In the genomic region with DNA sequence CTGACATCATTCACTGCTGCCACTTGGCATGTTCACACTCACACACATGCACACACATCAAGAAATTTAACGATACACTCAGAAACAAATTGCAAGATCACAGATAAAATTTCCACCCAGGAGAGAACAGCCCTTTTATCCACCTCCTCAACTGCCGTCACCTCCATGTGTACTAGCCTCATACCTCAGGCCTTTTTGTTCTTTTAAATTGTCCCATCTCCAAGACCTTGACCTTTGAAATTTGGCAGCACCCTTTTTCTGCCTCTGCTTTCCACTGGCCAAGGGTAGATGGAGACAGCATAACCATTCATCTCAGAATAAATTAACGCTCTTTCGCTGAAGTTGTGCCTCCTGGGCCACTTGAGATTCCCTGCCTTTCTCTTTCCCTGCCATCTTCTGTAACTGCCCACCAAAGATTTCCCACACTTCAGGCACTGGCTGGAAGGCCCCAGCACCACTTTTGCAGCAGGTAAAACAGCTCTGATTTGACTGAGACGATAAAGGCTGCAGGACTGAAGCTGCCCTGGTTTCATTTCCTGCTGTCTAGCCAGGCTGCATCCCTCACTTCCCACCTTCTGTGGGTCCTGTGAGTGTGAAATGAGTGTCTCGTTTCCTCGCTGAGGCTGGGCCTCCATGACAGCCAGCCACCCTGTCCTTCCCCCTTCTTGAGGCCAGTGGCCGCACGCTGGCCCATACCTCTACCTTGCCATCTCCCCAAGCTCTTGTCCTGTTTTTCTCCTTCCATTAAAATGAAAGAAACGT, we compare ENCODE assay signal across 8 cellular contexts. TPM values are rescaled to one million over a fixed set of nuclear protein-coding genes. Genes with fewer than 3 reads are reported as not detected.
DNase-seq lines count a peak whose midpoint lies in the region; ATAC-seq and TF ChIP-seq lines count a peak whose summit lies in the region.

No MANE protein-coding gene starts in this region.

- H3K9me3 ChIP-seq in mesenchymal stem cell (ENCODE audit: control insufficient read depth, low read length) (no peaks in the 10 kb centered on the region), PC-3 (ENCODE audit: low read length) (no peaks in the 10 kb centered on the region), stomach (no peaks in the 10 kb centered on the region)

- H2BK12ac ChIP-seq in mesenchymal stem cell (ENCODE audit: low read length in 2 of 2) = peak overlapping the region; percentile 89 to 90

- H2BK15ac ChIP-seq in mesenchymal stem cell (ENCODE audit: low read depth, poor library complexity, severe bottlenecking) = peak overlapping the region; percentile 41

- H3K4me2 ChIP-seq in mesenchymal stem cell (ENCODE audit: low read length, poor library complexity, severe bottlenecking) (no peak overlapping the region), PC-3 (ENCODE audit: low read length) (no peak overlapping the region)

- BruUV-seq in PC-3 (replicated peaks; lab: Mats Ljungman, UMichigan) = no TSS peak

- peaks cover 66% of the 10 kb centered on the region for H3K4me1 Mint-ChIP-seq in activated T-cell treated with anti-CD3 and anti-CD28 coated beads, Interleukin-2, amount 50 U/mL, for 4 hours (ENCODE audit: low read depth)

- peaks cover 3 to 5% of the 10 kb centered on the region in 2 experiments for H3K36me3 ChIP-seq in mesenchymal stem cell (ENCODE audit: control insufficient read depth in 1 of 2, insufficient read depth in 2 of 2, low read depth in 1 of 2, low read length in 2 of 2)
- H3K36me3 ChIP-seq in PC-3 (ENCODE audit: low read depth, low read length) = no peaks in the 10 kb centered on the region
- no peaks in the 10 kb centered on the region for H3K36me3 ChIP-seq in stomach

- H4K8ac ChIP-seq in mesenchymal stem cell (ENCODE audit: low read length) = peak overlapping the region; percentile 55

- TF ChIP-seq CTCF in PC-3 (conservative IDR thresholded peaks at IDR 0.05; ENCODE audit: low read depth, low read length) (no peak), stomach (IDR thresholded peaks at IDR 0.05) (no peak)

- H3K36me3 Mint-ChIP-seq in activated T-cell treated with anti-CD3 and anti-CD28 coated beads, Interleukin-2, amount 50 U/mL, for 4 hours (ENCODE audit: insufficient read depth) = peaks cover 17% of the 10 kb centered on the region

- H2AK5ac ChIP-seq in mesenchymal stem cell (ENCODE audit: low read length, severe bottlenecking) = no peak overlapping the region

- H3K9me3 Mint-ChIP-seq in activated T-cell treated with anti-CD3 and anti-CD28 coated beads, Interleukin-2, amount 50 U/mL, for 4 hours = no peaks in the 10 kb centered on the region

- H3F3A ChIP-seq in PC-3 (ENCODE audit: low read length, unreplicated experiment) = no peaks in the 10 kb centered on the region

- H2BK5ac ChIP-seq in mesenchymal stem cell (ENCODE audit: low read depth, low read length, poor library complexity, severe bottlenecking) = no peak overlapping the region

- H3K79me1 ChIP-seq in mesenchymal stem cell (replicated peaks; ENCODE audit: low read length, poor library complexity, severe bottlenecking) = peaks cover 22% of the 10 kb centered on the region

- peak overlapping the region; percentile 14 for H3K4me3 Mint-ChIP-seq in activated T-cell treated with anti-CD3 and anti-CD28 coated beads, Interleukin-2, amount 50 U/mL, for 4 hours

- POLR2A ChIA-PET in PC-3 (lab: Charles Lee; ENCODE audit: unreplicated experiment) = no interaction called here

- peak overlapping the region in 1 of 2 experiments; percentile 45 for H3K14ac ChIP-seq in mesenchymal stem cell (ENCODE audit: low read length in 2 of 2)

- H3K4me1 ChIP-seq in mesenchymal stem cell (ENCODE audit: control insufficient read depth, insufficient read depth, low read depth, low read length) (peaks cover 32% of the 10 kb centered on the region), PC-3 (ENCODE audit: insufficient read depth, low read length) (peaks cover 43% of the 10 kb centered on the region), stomach (peaks cover 46 to 86% (median 73%) of the 10 kb centered on the region in 4 donors)

- 90% methylated on average over 10 of the region's 10 CpGs for WGBS in mesenchymal stem cell
- WGBS in stomach, 5 donors = 75 to 83% (median 78%) methylated on average over 10 of the region's 10 CpGs

- no peaks in the 10 kb centered on the region for H3K27me3 Mint-ChIP-seq in activated T-cell treated with anti-CD3 and anti-CD28 coated beads, Interleukin-2, amount 50 U/mL, for 4 hours (ENCODE audit: low read depth)

- H3K4ac ChIP-seq in mesenchymal stem cell (ENCODE audit: low read depth in 1 of 2, low read length in 2 of 2) = peak overlapping the region; percentile 42 to 46

- H3K9me2 ChIP-seq in PC-3 (replicated peaks; ENCODE audit: low read length) = no peaks in the 10 kb centered on the region

- no peak overlapping the region for H3K27ac ChIP-seq in mesenchymal stem cell (ENCODE audit: low read length, poor library complexity, severe bottlenecking)
- H3K27ac ChIP-seq in PC-3 (ENCODE audit: low read length) = no peak overlapping the region
- H3K27ac ChIP-seq in stomach = peak overlapping the region in 1 of 5 donors; percentile 77

- no peaks in the 10 kb centered on the region for H4K20me1 ChIP-seq in PC-3 (ENCODE audit: low read length)

- intact Hi-C loops in PC-3 (cut with micrococcal nuclease) = no loop called here
- intact Hi-C loops in stomach (cut with DNase I; ENCODE audit: low total_unique reads) = no loop called here

- no peak for TF ChIP-seq EP300 in stomach (IDR thresholded peaks at IDR 0.05)

- no peak for DNase-seq in activated T-cell treated with anti-CD3 and anti-CD28 coated beads, Interleukin-2, amount 50 U/mL, for 4 hours
- DNase-seq in mesenchymal stem cell (no peak), MV-4-11 (lab: John Stamatoyannopoulos, UW) (no peak), PC-3 (no peak), COLO829 (ENCODE audit: low spot score) (no peak), stomach (no peak)

- CTCF ChIA-PET in PC-3 (lab: Charles Lee) = no interaction called here

- H2AFZ ChIP-seq in mesenchymal stem cell (ENCODE audit: low read depth, low read length) (no peak overlapping the region), PC-3 (ENCODE audit: low read length) (no peak overlapping the region)

- no peak overlapping the region for H3K23ac ChIP-seq in mesenchymal stem cell (ENCODE audit: low read length in 2 of 2)

- H3K79me2 ChIP-seq in PC-3 (ENCODE audit: low read length) = peaks cover 10% of the 10 kb centered on the region

- peak overlapping the region; percentile 51 for H2BK120ac ChIP-seq in mesenchymal stem cell (ENCODE audit: low read depth, low read length)

- no peak for TF ChIP-seq POLR2A in stomach (IDR thresholded peaks at IDR 0.05)

- no peaks in the 10 kb centered on the region for H3K27me3 ChIP-seq in mesenchymal stem cell (ENCODE audit: control insufficient read depth in 1 of 2, insufficient read depth in 1 of 2, low read length in 2 of 2)
- H3K27me3 ChIP-seq in PC-3 (ENCODE audit: low read length) = no peaks in the 10 kb centered on the region
- H3K27me3 ChIP-seq in stomach = no peaks in the 10 kb centered on the region

- ATAC-seq in GM19025 (IDR thresholded peaks at IDR 0.05; ENCODE audit: low read depth, unreplicated experiment) = peak; percentile 48
- ATAC-seq in HG02884 (IDR thresholded peaks at IDR 0.05; ENCODE audit: unreplicated experiment) = peak; percentile 63
- ATAC-seq in activated T-cell treated with anti-CD3 and anti-CD28 coated beads, Interleukin-2, amount 50 U/mL, for 4 hours = peak; percentile 20 to 39
- no peak for ATAC-seq in PC-3

- H4K91ac ChIP-seq in mesenchymal stem cell (ENCODE audit: low read length) = peak overlapping the region; percentile 80

- H3K4me3 ChIP-seq in mesenchymal stem cell (ENCODE audit: insufficient read depth in 1 of 2, low read depth in 1 of 2, low read length in 2 of 2) (no peak overlapping the region), PC-3 (ENCODE audit: low read length) (no peak overlapping the region), stomach (no peak overlapping the region)

- no peak overlapping the region for H3K9ac ChIP-seq in mesenchymal stem cell (ENCODE audit: low read length)
- no peak overlapping the region for H3K9ac ChIP-seq in PC-3 (ENCODE audit: low read length)

- peak overlapping the region; percentile 52 to 93 for H3K18ac ChIP-seq in mesenchymal stem cell (ENCODE audit: low read depth in 1 of 2, low read length in 2 of 2)

RNA-seq across cellular contexts. Expression of a gene that starts 39.3 kb away (rescaled TPM):
- total RNA-seq in activated T-cell treated with anti-CD3 and anti-CD28 coated beads, Interleukin-2, amount 50 U/mL, for 4 hours = 10 to 100 TPM; 10.3 to 11.7 (median 11.4) TPM
- polyA plus RNA-seq in mesenchymal stem cell (2013, experiment 1 of 2) = 41.7 TPM
- 43.8 TPM for polyA plus RNA-seq in mesenchymal stem cell (2013, experiment 2 of 2)
- 10.3 and 17.8 TPM in 2 replicates for total RNA-seq in PC-3 (2014; rRNA removed)
- 10 to 100 TPM; 23.9 to 74.5 (median 50.0) TPM for total RNA-seq in stomach
- 10 to 100 TPM in 2 of 3 donors, 1 to 10 TPM in 1; 8.3 to 17.6 (median 15.9) TPM for polyA plus RNA-seq in stomach
